10 cellular contexts compared by ENCODE assay signal in genomic region chr20:37986873-37987601, GRCh38. TPM values are rescaled to one million over a fixed set of nuclear protein-coding genes. Genes with fewer than 3 reads are reported as not detected.
DNase-seq lines count a peak whose midpoint lies in the region; ATAC-seq and TF ChIP-seq lines count a peak whose summit lies in the region.
"Had no signal": no experiment of that assay in that cellular context is flagged by ENCODE, and none has a peak within 500 bp of the region (broad histone marks: within the 10 kb centered on the region; RNA-seq: fewer than 3 reads in every experiment).

No MANE protein-coding gene starts in this region.

- peaks cover 26 to 31% of the 10 kb centered on the region in 2 donors for H3K4me1 Mint-ChIP-seq in natural killer cell

- ATAC-seq in esophagus mucosa, result peak; percentile 23
- no peak for ATAC-seq in natural killer cell

- no peak overlapping the region for H3K4me3 ChIP-seq in AG10803 (ENCODE audit: low read length)

- no peak for TF ChIP-seq CTCF in AG10803 (conservative IDR thresholded peaks at IDR 0.05; ENCODE audit: low read length)
- no peak for TF ChIP-seq CTCF in natural killer cell (IDR thresholded peaks at IDR 0.05)

- H3K4me3 Mint-ChIP-seq in natural killer cell, result no peak overlapping the region

- no peaks in the 10 kb centered on the region for H3K9me3 Mint-ChIP-seq in natural killer cell

- H3K36me3 Mint-ChIP-seq in natural killer cell, result peaks cover under 1% of the 10 kb centered on the region

- H3K27ac Mint-ChIP-seq in natural killer cell, result peak overlapping the region in 1 of 2 donors; percentile 92

- DNase-seq in AG10803 (ENCODE audit: low read depth) (peak; percentile 77), NCI-H2029 (lab: John Stamatoyannopoulos, UW) (peak; percentile 47), mucosa of gallbladder (ENCODE audit: low spot score) (peak; percentile 91), NCI-H1092 treated with DMSO at 0.1 percent for 48 hours (lab: John Stamatoyannopoulos, UW) (no peak), NCI-H146 treated with DMSO at 0.1 percent for 48 hours (lab: John Stamatoyannopoulos, UW; ENCODE audit: unreplicated experiment) (no peak), natural killer cell (no peak)
- DNase-seq in activated naive CD4-positive, alpha-beta T cell (lab: John Stamatoyannopoulos, UW), result no peak
- DNase-seq: activated naive CD4-positive, alpha-beta T cell treated with anti-CD3 and anti-CD28 coated beads, Interleukin-2, amount 50 U/mL, for 16 hours; stimulated activated CD4-positive, alpha-beta T cell treated with anti-CD3 and anti-CD28 coated beads, Interleukin-4, amount 100 ng/mL, for 24 hours had no signal

- no peaks in the 10 kb centered on the region for H3K27me3 Mint-ChIP-seq in natural killer cell (ENCODE audit: low read depth in 2 of 2)

- intact Hi-C loops in natural killer cell (cut with micrococcal nuclease), result no loop called here

RNA-seq across cellular contexts. Expression of gene TTI1, which starts 46.2 kb away (rescaled TPM):
- 8.1 TPM for total RNA-seq in esophagus mucosa
- 19.1 TPM for total RNA-seq in mucosa of gallbladder
- total RNA-seq in natural killer cell, result 10 to 100 TPM; 15.9 to 23.9 (median 18.9) TPM

RNA-seq across cellular contexts. Expression of gene RPRD1B, which starts 46.5 kb away (rescaled TPM):
- total RNA-seq in esophagus mucosa (24.1 TPM), mucosa of gallbladder (30.5 TPM), natural killer cell (10 to 100 TPM; 75.8 to 87.3 (median 77.6) TPM)

Comparison
In these comparisons a context has a peak if more than half of its experiments do, and no peak if none do; other contexts are left out.
1. DNase-seq: peak in AG10803 (single experiment), NCI-H2029 (single experiment) and mucosa of gallbladder (single experiment); none in NCI-H1092 treated with DMSO at 0.1 percent for 48 hours (single experiment), NCI-H146 treated with DMSO at 0.1 percent for 48 hours (single experiment), activated naive CD4-positive, alpha-beta T cell (0 of 4) and natural killer cell (single experiment).